1 cellular context compared by ENCODE assay signal in the genomic region with DNA sequence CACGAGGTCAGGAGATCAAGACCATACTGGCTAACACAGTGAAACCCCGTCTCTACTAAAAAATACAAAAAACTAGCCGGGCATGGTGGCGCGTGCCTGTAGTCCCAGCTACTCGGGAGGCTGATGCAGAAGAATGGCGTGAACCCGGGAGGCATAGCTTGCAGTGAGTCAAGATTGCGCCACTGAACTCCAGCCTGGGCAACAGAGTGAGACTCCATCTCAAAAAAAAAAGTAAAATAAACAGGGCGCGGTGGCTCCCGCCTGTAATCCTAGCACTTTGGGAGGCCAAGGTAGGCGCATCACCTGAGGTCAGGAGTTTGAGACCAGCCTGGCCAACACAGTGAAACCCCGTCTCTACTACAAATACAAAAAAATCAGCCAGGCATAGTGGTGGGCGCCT.
TF ChIP-seq lines count a peak whose summit lies in the region.

No MANE protein-coding gene starts in this region.

TF ChIP-seq in HepG2, 621 proteins besides CTCF, POLR2A, EP300 and RAD21:
- TF ChIP-seq, protein P1, sequence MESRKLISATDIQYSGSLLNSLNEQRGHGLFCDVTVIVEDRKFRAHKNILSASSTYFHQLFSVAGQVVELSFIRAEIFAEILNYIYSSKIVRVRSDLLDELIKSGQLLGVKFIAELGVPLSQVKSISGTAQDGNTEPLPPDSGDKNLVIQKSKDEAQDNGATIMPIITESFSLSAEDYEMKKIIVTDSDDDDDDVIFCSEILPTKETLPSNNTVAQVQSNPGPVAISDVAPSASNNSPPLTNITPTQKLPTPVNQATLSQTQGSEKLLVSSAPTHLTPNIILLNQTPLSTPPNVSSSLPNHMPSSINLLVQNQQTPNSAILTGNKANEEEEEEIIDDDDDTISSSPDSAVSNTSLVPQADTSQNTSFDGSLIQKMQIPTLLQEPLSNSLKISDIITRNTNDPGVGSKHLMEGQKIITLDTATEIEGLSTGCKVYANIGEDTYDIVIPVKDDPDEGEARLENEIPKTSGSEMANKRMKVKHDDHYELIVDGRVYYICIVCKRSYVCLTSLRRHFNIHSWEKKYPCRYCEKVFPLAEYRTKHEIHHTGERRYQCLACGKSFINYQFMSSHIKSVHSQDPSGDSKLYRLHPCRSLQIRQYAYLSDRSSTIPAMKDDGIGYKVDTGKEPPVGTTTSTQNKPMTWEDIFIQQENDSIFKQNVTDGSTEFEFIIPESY (CRISPR knock-in tag; IDR thresholded peaks at IDR 0.05) = peak; percentile 52; the same call in 1 of the 2 replicates
